Comparison of ENCODE assay signal across 8 cellular contexts in the genomic region with DNA sequence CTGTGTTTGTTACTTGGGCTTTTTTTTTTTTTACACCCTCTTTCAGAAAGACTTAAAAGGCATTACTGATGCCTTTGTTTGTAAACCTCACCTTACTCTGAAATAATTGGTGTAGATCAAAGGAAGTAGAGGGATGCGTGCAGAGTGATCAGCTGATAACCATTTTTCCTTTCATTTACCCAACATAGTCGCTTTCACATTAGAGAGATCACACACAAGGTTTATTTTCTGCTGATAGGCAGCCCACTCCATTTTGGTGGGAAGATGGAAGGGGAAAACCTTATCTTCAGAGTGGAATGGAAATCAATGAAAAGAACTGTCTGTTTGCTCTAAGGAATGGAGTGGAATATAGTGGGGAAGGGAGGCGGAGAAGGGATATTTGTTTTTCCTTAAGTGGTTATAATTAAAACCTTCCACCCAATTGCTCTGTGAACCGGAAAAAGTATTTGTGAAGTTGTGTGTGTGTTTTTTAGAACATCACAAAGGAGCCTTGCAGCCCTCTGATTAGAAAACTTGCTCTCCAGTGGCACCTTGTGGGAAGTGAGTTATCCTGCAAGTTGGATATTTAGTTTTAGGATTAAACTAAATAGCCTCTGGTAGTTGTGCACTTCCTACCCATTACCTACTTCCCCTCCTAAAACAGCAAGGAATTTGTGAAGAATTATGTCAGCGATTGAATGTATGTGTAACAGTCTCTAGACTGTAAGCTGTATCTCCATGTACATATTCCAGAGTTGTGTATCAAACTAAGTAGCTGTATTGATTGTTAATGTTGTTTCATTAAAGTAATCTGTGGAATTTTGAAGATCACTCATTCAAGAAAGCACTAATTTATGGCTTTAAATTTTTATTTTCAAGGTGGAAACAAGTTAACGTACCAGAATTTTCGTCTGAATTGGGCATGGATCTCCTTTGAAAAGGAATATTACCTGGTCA.
DNase-seq lines count a peak whose midpoint lies in the region; TF ChIP-seq lines count a peak whose summit lies in the region.

No MANE protein-coding gene starts in this region.

- intact Hi-C loops in adrenal gland (cut with DNase I): no loop called here
- intact Hi-C loops in uterus (cut with DNase I; ENCODE audit: low total_unique reads): no loop called here

- no peak for TF ChIP-seq POLR2A in adrenal gland (IDR thresholded peaks at IDR 0.05)
- no peak for TF ChIP-seq POLR2A in uterus (IDR thresholded peaks at IDR 0.05)

- H3K4me3 ChIP-seq in adrenal gland (no peak overlapping the region), uterus (no peak overlapping the region)

- no peak overlapping the region for H3K27ac ChIP-seq in adrenal gland
- no peak overlapping the region for H3K27ac ChIP-seq in uterus

- DNase-seq in NCI-H82 (lab: John Stamatoyannopoulos, UW): peak; percentile 75
- DNase-seq in NCI-H82 treated with DMSO at 0.1 percent for 48 hours (lab: John Stamatoyannopoulos, UW; ENCODE audit: unreplicated experiment): no peak
- DNase-seq in M059J (ENCODE audit: low read depth): peak; percentile 27
- DNase-seq in adrenal gland: peak in 6 of 7 donors; percentile 11 to 30 (median 21)
- peak; percentile 49 for DNase-seq in iris pigment epithelial cell (ENCODE audit: low read depth)
- no peak for DNase-seq in uterus
- no peak for DNase-seq in activated CD4-positive, alpha-beta T cell treated with anti-CD3 and anti-CD28 coated beads, Interleukin-2, amount 50 U/mL, for 48 hours
- no peak for DNase-seq in activated naive CD4-positive, alpha-beta T cell treated with anti-CD3 and anti-CD28 coated beads, Interleukin-2, amount 50 U/mL, for 16 hours

- H3K36me3 ChIP-seq in adrenal gland (replicated peaks in 1 of 2) (no peaks in the 10 kb centered on the region), uterus (no peaks in the 10 kb centered on the region)

- H3K27me3 ChIP-seq in adrenal gland (no peaks in the 10 kb centered on the region), uterus (no peaks in the 10 kb centered on the region)

- H3K9me3 ChIP-seq in adrenal gland (replicated peaks in 1 of 3) (no peaks in the 10 kb centered on the region), uterus (no peaks in the 10 kb centered on the region)

- TF ChIP-seq CTCF in adrenal gland (IDR thresholded peaks at IDR 0.05) (peak; percentile 38 to 67 (median 54)), uterus (IDR thresholded peaks at IDR 0.05) (peak; percentile 21 to 68 (median 36))

- 19 to 25% (median 22%) methylated on average over 7 of the region's 7 CpGs for WGBS in adrenal gland, 4 donors

- H3K4me1 ChIP-seq in adrenal gland (replicated peaks in 1 of 2) (no peaks in the 10 kb centered on the region), uterus (no peaks in the 10 kb centered on the region)

Comparison
In these comparisons a context has a peak if more than half of its experiments do, and no peak if none do; other contexts are left out.
1. DNase-seq: peak in NCI-H82 (single experiment), M059J (single experiment), adrenal gland (6 of 7) and iris pigment epithelial cell (single experiment); none in NCI-H82 treated with DMSO at 0.1 percent for 48 hours (single experiment), uterus (0 of 2), activated CD4-positive, alpha-beta T cell treated with anti-CD3 and anti-CD28 coated beads, Interleukin-2, amount 50 U/mL, for 48 hours (0 of 2) and activated naive CD4-positive, alpha-beta T cell treated with anti-CD3 and anti-CD28 coated beads, Interleukin-2, amount 50 U/mL, for 16 hours (single experiment).